Comparison of ENCODE assay signal across 8 cellular contexts in the genomic region with DNA sequence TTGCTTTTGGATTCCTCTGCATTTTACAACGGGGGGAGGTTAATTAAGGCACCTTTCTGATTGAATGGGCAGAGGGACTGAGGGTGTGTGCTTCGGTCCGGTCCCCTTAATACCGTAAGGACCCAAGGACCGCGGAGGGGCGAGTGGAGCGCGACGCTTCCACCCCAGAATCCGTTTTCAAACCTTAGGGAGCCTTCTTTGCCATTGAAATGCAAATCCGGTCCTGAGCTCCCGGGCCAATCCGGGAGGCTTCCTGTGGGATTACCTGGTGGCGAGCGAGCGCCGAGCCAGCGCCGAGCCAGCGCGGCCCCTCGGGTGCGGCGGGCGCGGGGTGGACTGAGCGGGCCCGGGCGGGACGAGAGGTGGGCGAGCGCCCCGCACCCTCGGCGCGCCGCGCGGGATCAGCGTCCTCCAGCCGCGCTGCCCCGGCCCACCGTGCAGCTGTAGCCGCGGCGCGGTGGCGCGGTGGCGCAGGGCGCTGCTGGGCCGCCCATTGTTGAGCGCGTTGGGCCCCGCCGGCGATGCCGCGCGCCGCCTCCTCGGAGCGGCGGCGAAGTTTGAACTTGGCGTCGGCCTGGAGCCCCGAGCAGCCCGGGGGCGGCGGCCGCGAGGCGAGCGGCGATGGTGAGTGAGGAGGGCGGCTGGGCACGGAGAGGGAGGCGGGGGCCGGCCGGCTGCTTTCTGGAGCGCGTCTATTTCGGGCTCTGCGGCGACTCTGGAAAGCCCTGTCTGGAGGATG.
DNase-seq lines count a peak whose midpoint lies in the region; ATAC-seq, FAIRE-seq and TF ChIP-seq lines count a peak whose summit lies in the region.

No MANE protein-coding gene starts in this region.

- peak overlapping the region; percentile 97 for H3K4me3 Mint-ChIP-seq in neural progenitor cell

- peak overlapping the region; percentile 96 for H3K4me2 ChIP-seq in neural progenitor cell

- peaks cover 11% of the 10 kb centered on the region for H3K4me1 ChIP-seq in BE2C
- peaks cover 36% of the 10 kb centered on the region for H3K4me1 ChIP-seq in neural progenitor cell

- H3K9me3 ChIP-seq in BE2C: no peaks in the 10 kb centered on the region
- no peaks in the 10 kb centered on the region for H3K9me3 ChIP-seq in neural progenitor cell (ENCODE audit: low read depth)

- FAIRE-seq in GM19239 (lab: Jason Lieb, UNC): peak; percentile 48

- peak overlapping the region; percentile 52 for H2AFZ ChIP-seq in neural progenitor cell (replicated peaks)

- H3K4me1 Mint-ChIP-seq in neural progenitor cell: peaks cover 56% of the 10 kb centered on the region

- TF ChIP-seq EP300 in Ishikawa (IDR thresholded peaks at IDR 0.05; ENCODE audit: borderline replicate concordance): no peak

- H3K27me3 ChIP-seq in BE2C (no peaks in the 10 kb centered on the region), neural progenitor cell (peaks cover 7% of the 10 kb centered on the region)

- peaks cover 47% of the 10 kb centered on the region for H3K79me2 ChIP-seq in neural progenitor cell (ENCODE audit: low read depth)

- DNase-seq in BE2C (peak; percentile 72), GM19239 (ENCODE audit: insufficient read length, low spot score) (no peak), fibroblast of the aortic adventitia (ENCODE audit: low read depth) (no peak), neural progenitor cell (ENCODE audit: low spot score) (peak; percentile 91), cerebellar nuclear complex (lab: John Stamatoyannopoulos, UW) (no peak)
- DNase-seq in activated CD8-positive, alpha-beta memory T cell treated with anti-CD3 and anti-CD28 coated beads for 24 hours: peak; percentile 58

- H3K9ac ChIP-seq in neural progenitor cell: peak overlapping the region; percentile 46

- peaks cover 85% of the 10 kb centered on the region for H4K20me1 ChIP-seq in neural progenitor cell (ENCODE audit: low read depth)

- no peaks in the 10 kb centered on the region for H3K9me3 Mint-ChIP-seq in neural progenitor cell

- H3K36me3 Mint-ChIP-seq in neural progenitor cell: peaks cover 3% of the 10 kb centered on the region

- TF ChIP-seq RAD21 in Ishikawa (IDR thresholded peaks at IDR 0.05; ENCODE audit: low read depth): 0 out of 2 replicates have a peak, but pooled peaks have one; percentile 3

- TF ChIP-seq CTCF in BE2C (IDR thresholded peaks at IDR 0.05; ENCODE audit: low read depth, low read length): no peak
- no peak for TF ChIP-seq CTCF in fibroblast of the aortic adventitia (IDR thresholded peaks at IDR 0.05; ENCODE audit: insufficient read depth, low read length)
- TF ChIP-seq CTCF in neural progenitor cell (IDR thresholded peaks at IDR 0.05): no peak

- H3K27me3 Mint-ChIP-seq in neural progenitor cell (ENCODE audit: insufficient read depth, low read depth): peaks cover 3% of the 10 kb centered on the region

- H3K4me3 ChIP-seq in BE2C (ENCODE audit: low read depth, low read length) (peak overlapping the region; percentile 68), fibroblast of the aortic adventitia (ENCODE audit: low read depth, low read length) (peak overlapping the region; percentile 68), neural progenitor cell (peak overlapping the region; percentile 92)

- H3K27ac ChIP-seq in neural progenitor cell: no peak overlapping the region

- peak overlapping the region; percentile 98 for H3K27ac Mint-ChIP-seq in neural progenitor cell

- ATAC-seq in GM18907 (IDR thresholded peaks at IDR 0.05; ENCODE audit: unreplicated experiment): no peak

- H3F3A ChIP-seq in neural progenitor cell (ENCODE audit: low read depth): peaks cover 9% of the 10 kb centered on the region

- no peaks in the 10 kb centered on the region; the same call in 1 of the 2 replicates for H3K36me3 ChIP-seq in BE2C
- no peaks in the 10 kb centered on the region for H3K36me3 ChIP-seq in neural progenitor cell

TF ChIP-seq in Ishikawa, 13 proteins besides CTCF, POLR2A, EP300 and RAD21:
- TF ChIP-seq EGR1 (IDR thresholded peaks at IDR 0.05) (no peak), NFIC (IDR thresholded peaks at IDR 0.05) (0 out of 2 replicates have a peak, but pooled peaks have one; percentile 2)

Comparison
In these comparisons a context has a peak if more than half of its experiments do, and no peak if none do; other contexts are left out.
1. DNase-seq: peak in BE2C (single experiment), activated CD8-positive, alpha-beta memory T cell treated with anti-CD3 and anti-CD28 coated beads for 24 hours (single experiment) and neural progenitor cell (single experiment); none in GM19239 (single experiment), fibroblast of the aortic adventitia (single experiment) and cerebellar nuclear complex (0 of 2).
2. Peak in every context shown above with its lines, with median percentiles within 50 percentile points of each other: H3K4me3 ChIP-seq.